ENCODE assay signal across 40 cellular contexts in genomic region chr2:110682267-110682666, GRCh38. TPM values are rescaled to one million over a fixed set of nuclear protein-coding genes. Genes with fewer than 3 reads are reported as not detected.
DNase-seq lines count a peak whose midpoint lies in the region; ATAC-seq and TF ChIP-seq lines count a peak whose summit lies in the region.
"Had no signal": no experiment of that assay in that cellular context is flagged by ENCODE, and none has a peak within 500 bp of the region (broad histone marks: within the 10 kb centered on the region; RNA-seq: fewer than 3 reads in every experiment).

No MANE protein-coding gene starts in this region.

- no peak overlapping the region for H2BK120ac ChIP-seq in neuronal stem cell (ENCODE audit: low read depth, low read length)

- H3K36me3 Mint-ChIP-seq in activated CD4-positive, alpha-beta T cell treated with anti-CD3 and anti-CD28 coated beads, Interleukin-2, amount 10 ng/mL, durations not matched to agents 24 days and 14 days (ENCODE audit: low read depth): no peaks in the 10 kb centered on the region
- no peaks in the 10 kb centered on the region for H3K36me3 Mint-ChIP-seq in neural progenitor cell
- H3K36me3 Mint-ChIP-seq: CD14-positive monocyte; CD4-positive, CD25-positive, alpha-beta regulatory T cell had no signal

- H3K4me2 ChIP-seq in MM.1S (ENCODE audit: low read depth, low read length) (no peak overlapping the region), neural progenitor cell (no peak overlapping the region), neuronal stem cell (ENCODE audit: insufficient read depth, low read length, poor library complexity, severe bottlenecking) (no peak overlapping the region)
- H3K4me2 ChIP-seq: A549; BLaER1; BLaER1 treated with 17β-estradiol and CSF1 and Interleukin-3, amounts not matched to agents 10 nM and 100 nM had no signal

- intact Hi-C loops in activated CD4-positive, alpha-beta T cell treated with anti-CD3 and anti-CD28 coated beads, Interleukin-2, amount 10 ng/mL, durations not matched to agents 24 days and 14 days (cut with micrococcal nuclease): no loop called here

- no peak overlapping the region for H3K4me3 Mint-ChIP-seq in activated CD4-positive, alpha-beta T cell treated with anti-CD3 and anti-CD28 coated beads, Interleukin-2, amount 10 ng/mL, durations not matched to agents 24 days and 14 days
- no peak overlapping the region for H3K4me3 Mint-ChIP-seq in neural progenitor cell
- H3K4me3 Mint-ChIP-seq: B cell; CD14-positive monocyte; CD4-positive, alpha-beta memory T cell; CD4-positive, alpha-beta T cell; CD8-positive, alpha-beta T cell had no signal

- H3K79me1 ChIP-seq in neuronal stem cell (ENCODE audit: low read depth, low read length): no peaks in the 10 kb centered on the region

- H3K9ac ChIP-seq in MM.1S (ENCODE audit: low read length) (no peak overlapping the region), neural progenitor cell (no peak overlapping the region), neuronal stem cell (ENCODE audit: low read depth, low read length, poor library complexity) (no peak overlapping the region)
- H3K9ac ChIP-seq: BLaER1; BLaER1 treated with 17β-estradiol and CSF1 and Interleukin-3, amounts not matched to agents 10 nM and 100 nM had no signal

- WGBS in neuronal stem cell (ENCODE audit: extremely low coverage in 2 of 2, insufficient read length in 2 of 2, insufficient replicate concordance in 1 of 2), 2 donors: no CpG with 5 or more reads among the region's 10 CpGs

- H2BK5ac ChIP-seq in neuronal stem cell (ENCODE audit: low read length): peak overlapping the region; percentile 8

- no peaks in the 10 kb centered on the region for H3K27me3 ChIP-seq in MM.1S (replicated peaks; ENCODE audit: insufficient read depth, low read length)
- H3K27me3 ChIP-seq in neural progenitor cell: no peaks in the 10 kb centered on the region
- no peaks in the 10 kb centered on the region for H3K27me3 ChIP-seq in neuronal stem cell (ENCODE audit: control insufficient read depth in 3 of 3, insufficient read depth in 3 of 3, low read depth in 1 of 3, low read length in 3 of 3)
- H3K27me3 ChIP-seq: BE2C; BLaER1; BLaER1 treated with 17β-estradiol and CSF1 and Interleukin-3, amounts not matched to agents 10 nM and 100 nM had no signal

- H3K4me3 ChIP-seq in MM.1S (ENCODE audit: low read length): no peak overlapping the region
- no peak overlapping the region for H3K4me3 ChIP-seq in neural progenitor cell
- no peak overlapping the region for H3K4me3 ChIP-seq in neuronal stem cell (ENCODE audit: low read length in 2 of 2)
- H3K4me3 ChIP-seq: A549; BLaER1; BLaER1 treated with 17β-estradiol and CSF1 and Interleukin-3, amounts not matched to agents 10 nM and 100 nM had no signal

- ATAC-seq in HG03439 (IDR thresholded peaks at IDR 0.05; ENCODE audit: unreplicated experiment) (no peak), GM18519 (IDR thresholded peaks at IDR 0.05; ENCODE audit: low FRiP score, unreplicated experiment) (no peak), HG02588 (IDR thresholded peaks at IDR 0.05; ENCODE audit: unreplicated experiment) (no peak)
- ATAC-seq: A549; CD8-positive, alpha-beta T cell had no signal

- no peaks in the 10 kb centered on the region for H3K36me3 ChIP-seq in MM.1S (replicated peaks; ENCODE audit: insufficient read depth, low read length)
- no peaks in the 10 kb centered on the region for H3K36me3 ChIP-seq in neural progenitor cell
- no peaks in the 10 kb centered on the region for H3K36me3 ChIP-seq in neuronal stem cell (replicated peaks in 1 of 2; ENCODE audit: control insufficient read depth in 2 of 2, insufficient read depth in 2 of 2, low read length in 2 of 2)
- H3K36me3 ChIP-seq: BE2C; BLaER1; BLaER1 treated with 17β-estradiol and CSF1 and Interleukin-3, amounts not matched to agents 10 nM and 100 nM had no signal

- no peak overlapping the region for H3K14ac ChIP-seq in neuronal stem cell (ENCODE audit: low read length)

- H3K79me2 ChIP-seq in MM.1S (ENCODE audit: low read length) (peaks cover 7% of the 10 kb centered on the region), neural progenitor cell (ENCODE audit: low read depth) (peaks cover 6% of the 10 kb centered on the region)

- H3K4me1 ChIP-seq in MM.1S (ENCODE audit: low read length) (no peaks in the 10 kb centered on the region), neural progenitor cell (peaks cover 40% of the 10 kb centered on the region), neuronal stem cell (ENCODE audit: control insufficient read depth in 2 of 2, insufficient read depth in 1 of 2, low read depth in 1 of 2, low read length in 2 of 2) (peaks cover 3 to 8% of the 10 kb centered on the region in 2 donors)
- H3K4me1 ChIP-seq: BE2C, Caco-2 had no signal

- no peak overlapping the region for H3K27ac Mint-ChIP-seq in activated CD4-positive, alpha-beta T cell treated with anti-CD3 and anti-CD28 coated beads, Interleukin-2, amount 10 ng/mL, durations not matched to agents 24 days and 14 days
- H3K27ac Mint-ChIP-seq in neural progenitor cell: no peak overlapping the region
- H3K27ac Mint-ChIP-seq: B cell; CD4-positive, alpha-beta memory T cell; CD4-positive, alpha-beta T cell; CD4-positive, CD25-positive, alpha-beta regulatory T cell; CD8-positive, alpha-beta T cell had no signal

- peaks cover 37% of the 10 kb centered on the region for H3K27me3 Mint-ChIP-seq in activated CD4-positive, alpha-beta T cell treated with anti-CD3 and anti-CD28 coated beads, Interleukin-2, amount 10 ng/mL, durations not matched to agents 24 days and 14 days
- peaks cover 6% of the 10 kb centered on the region for H3K27me3 Mint-ChIP-seq in neural progenitor cell (ENCODE audit: insufficient read depth, low read depth)
- H3K27me3 Mint-ChIP-seq: CD4-positive, alpha-beta memory T cell; CD4-positive, alpha-beta T cell had no signal

- peaks cover 5% of the 10 kb centered on the region for H3K9me3 Mint-ChIP-seq in activated CD4-positive, alpha-beta T cell treated with anti-CD3 and anti-CD28 coated beads, Interleukin-2, amount 10 ng/mL, durations not matched to agents 24 days and 14 days
- H3K9me3 Mint-ChIP-seq in neural progenitor cell: peaks cover 10% of the 10 kb centered on the region
- H3K9me3 Mint-ChIP-seq: CD4-positive, alpha-beta T cell had no signal

- no peak for TF ChIP-seq CTCF in MM.1S (IDR thresholded peaks at IDR 0.05; ENCODE audit: low read length)
- TF ChIP-seq CTCF in neural progenitor cell (IDR thresholded peaks at IDR 0.05): no peak

- H2AK5ac ChIP-seq in neuronal stem cell (ENCODE audit: low read depth, low read length): no peak overlapping the region

- no peak overlapping the region for H3K27ac ChIP-seq in MM.1S (ENCODE audit: low read length)
- H3K27ac ChIP-seq in neural progenitor cell: peak overlapping the region; percentile 91
- peak overlapping the region; percentile 8 for H3K27ac ChIP-seq in neuronal stem cell (replicated peaks; ENCODE audit: low read length)
- H3K27ac ChIP-seq: 22Rv1; A549; BLaER1; BLaER1 treated with 17β-estradiol and CSF1 and Interleukin-3, amounts not matched to agents 10 nM and 100 nM; C4-2B had no signal

- peaks cover 19% of the 10 kb centered on the region for H3F3A ChIP-seq in MM.1S (ENCODE audit: insufficient read depth, low read length)
- H3F3A ChIP-seq in neural progenitor cell (ENCODE audit: low read depth): peaks cover 60% of the 10 kb centered on the region

- H4K8ac ChIP-seq in neuronal stem cell (ENCODE audit: low read depth, low read length): no peak overlapping the region

- H3K9me3 ChIP-seq in MM.1S (replicated peaks; ENCODE audit: insufficient read depth, low read length) (no peaks in the 10 kb centered on the region), neural progenitor cell (ENCODE audit: low read depth) (peaks cover 5% of the 10 kb centered on the region), neuronal stem cell (replicated peaks in 1 of 2; ENCODE audit: control insufficient read depth in 2 of 2, insufficient read depth in 1 of 2, low read depth in 1 of 2, low read length in 2 of 2) (peaks cover 5 to 10% of the 10 kb centered on the region in 2 donors)
- H3K9me3 ChIP-seq: BE2C had no signal

- H2BK12ac ChIP-seq in neuronal stem cell (ENCODE audit: low read length): no peak overlapping the region

- peak; percentile 54 for DNase-seq in activated CD4-positive, alpha-beta T cell treated with anti-CD3 and anti-CD28 coated beads, Interleukin-2, amount 10 ng/mL, durations not matched to agents 24 days and 14 days
- no peak for DNase-seq in activated CD4-positive, alpha-beta T cell treated with anti-CD3 and anti-CD28 coated beads for 48 hours
- DNase-seq in MM.1S (peak; percentile 5), neural progenitor cell (ENCODE audit: low spot score) (no peak), neuronal stem cell (ENCODE audit: low spot score) (no peak)
- DNase-seq: 8988T; ACHN; AML-193; BE2C; C1 segment of cervical spinal cord; Caco-2; Calu3; CD4-positive, alpha-beta memory T cell; CD4-positive, alpha-beta T cell; CD4-positive, CD25-positive, alpha-beta regulatory T cell; CD8-positive, alpha-beta memory T cell; CD8-positive, alpha-beta T cell; COR-L47; DMS 273 treated with DMSO at 0.1 percent for 48 hours; DMS153; DMS53; DMS79; DMS79 treated with DMSO at 0.1 percent for 48 hours; DND-41; EL had no signal

- H4K91ac ChIP-seq in neuronal stem cell (ENCODE audit: low read depth, low read length, poor library complexity): no peak overlapping the region

- H3K23ac ChIP-seq in neuronal stem cell (ENCODE audit: low read depth, low read length, poor library complexity): no peak overlapping the region

- no peaks in the 10 kb centered on the region for H3K9me2 ChIP-seq in MM.1S (replicated peaks; ENCODE audit: insufficient read depth, low read length)

- H3K18ac ChIP-seq in neuronal stem cell (ENCODE audit: low read length): peak overlapping the region; percentile 5

- no peak overlapping the region for H2AFZ ChIP-seq in MM.1S (ENCODE audit: low read length)
- H2AFZ ChIP-seq in neural progenitor cell (replicated peaks): no peak overlapping the region
- no peak overlapping the region for H2AFZ ChIP-seq in neuronal stem cell (ENCODE audit: low read length)

- no peaks in the 10 kb centered on the region for H4K20me1 ChIP-seq in MM.1S (ENCODE audit: insufficient read depth, low read length)
- peaks cover under 1% of the 10 kb centered on the region for H4K20me1 ChIP-seq in neural progenitor cell (ENCODE audit: low read depth)
- H4K20me1 ChIP-seq: BLaER1; BLaER1 treated with 17β-estradiol and CSF1 and Interleukin-3, amounts not matched to agents 10 nM and 100 nM had no signal

- H3K4me1 Mint-ChIP-seq in activated CD4-positive, alpha-beta T cell treated with anti-CD3 and anti-CD28 coated beads, Interleukin-2, amount 10 ng/mL, durations not matched to agents 24 days and 14 days: peaks cover 11% of the 10 kb centered on the region
- H3K4me1 Mint-ChIP-seq in neural progenitor cell: peaks cover 23% of the 10 kb centered on the region

- no peak overlapping the region for H2BK15ac ChIP-seq in neuronal stem cell (ENCODE audit: low read length)

- no peak overlapping the region for H3K4ac ChIP-seq in neuronal stem cell (ENCODE audit: low read length)

RNA-seq across cellular contexts. Expression of gene BUB1, which starts 4.4 kb away (rescaled TPM):
- total RNA-seq in activated CD4-positive, alpha-beta T cell treated with anti-CD3 and anti-CD28 coated beads, Interleukin-2, amount 10 ng/mL, durations not matched to agents 24 days and 14 days: 58.4 and 61.7 TPM in 2 replicates
- total RNA-seq in neural progenitor cell (ENCODE audit: low replicate concordance): 197 and 266 TPM in 2 replicates
- 88.9 TPM for polyA plus RNA-seq in neuronal stem cell (2013, experiment 1 of 2)
- polyA plus RNA-seq in neuronal stem cell (2013, experiment 2 of 2): 91.2 TPM

RNA-seq across cellular contexts. Expression of gene ACOXL, which starts 50.1 kb away (rescaled TPM):
- 0.69 and 1.0 TPM in 2 replicates for total RNA-seq in activated CD4-positive, alpha-beta T cell treated with anti-CD3 and anti-CD28 coated beads, Interleukin-2, amount 10 ng/mL, durations not matched to agents 24 days and 14 days
- 2.9 TPM in 2 replicates for total RNA-seq in neural progenitor cell (ENCODE audit: low replicate concordance)
- 1.6 TPM for polyA plus RNA-seq in neuronal stem cell (2013, experiment 1 of 2)
- 1.3 TPM for polyA plus RNA-seq in neuronal stem cell (2013, experiment 2 of 2)
- total RNA-seq: A172; A673; B cell; CD4-positive, alpha-beta memory T cell; CD4-positive, alpha-beta T cell; CD4-positive, CD25-positive, alpha-beta regulatory T cell; CD8-positive, alpha-beta T cell; Daoy had no signal
- polyA plus RNA-seq: A549; AG04450; BJ; CD4-positive, alpha-beta memory T cell; CD8-positive, alpha-beta memory T cell had no signal

Comparison
In these comparisons a context has a peak if more than half of its experiments do, and no peak if none do; other contexts are left out.
1. DNase-seq: peak in activated CD4-positive, alpha-beta T cell treated with anti-CD3 and anti-CD28 coated beads, Interleukin-2, amount 10 ng/mL, durations not matched to agents 24 days and 14 days (single experiment) and MM.1S (single experiment); none in activated CD4-positive, alpha-beta T cell treated with anti-CD3 and anti-CD28 coated beads for 48 hours (single experiment), neural progenitor cell (single experiment) and neuronal stem cell (single experiment).